Comparison of ENCODE assay signal across 1 cellular context in the genomic region with DNA sequence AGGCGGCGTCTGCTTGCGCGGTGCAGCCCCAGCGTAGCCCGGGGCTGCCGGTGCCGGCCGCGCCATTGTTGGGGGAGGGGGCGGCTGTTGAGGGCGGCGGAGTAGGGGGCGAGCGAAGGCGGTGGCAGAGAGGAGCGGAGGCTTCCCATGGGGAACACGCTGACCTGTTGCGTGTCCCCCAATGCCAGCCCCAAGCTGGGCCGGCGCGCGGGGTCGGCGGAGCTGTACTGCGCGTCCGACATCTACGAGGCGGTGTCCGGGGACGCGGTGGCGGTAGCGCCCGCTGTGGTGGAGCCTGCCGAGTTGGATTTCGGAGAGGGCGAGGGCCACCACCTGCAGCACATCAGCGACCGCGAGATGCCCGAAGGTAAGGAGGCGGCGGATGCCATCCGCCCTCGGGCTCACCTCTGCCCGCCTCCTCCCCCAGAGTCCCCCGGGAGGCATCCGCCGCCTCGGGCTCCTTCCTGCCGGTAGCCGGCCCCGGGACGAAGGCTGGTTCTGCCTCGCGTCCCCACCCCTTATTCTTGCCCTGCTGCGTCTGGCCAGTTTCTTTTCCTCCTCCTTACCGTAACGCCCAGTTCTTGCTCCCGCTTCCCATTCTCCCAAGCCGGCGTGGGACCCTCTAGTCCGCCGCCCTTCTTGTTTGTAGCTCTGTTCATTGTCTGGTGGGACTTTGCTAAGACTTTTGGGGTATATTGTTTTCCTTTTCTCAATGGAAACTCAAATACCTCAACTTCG.
TF ChIP-seq lines count a peak whose summit lies in the region.

No MANE protein-coding gene starts in this region.

TF ChIP-seq in HEK293, 187 proteins besides CTCF, POLR2A, EP300 and RAD21 (continued from another document and continues in another):
- TF ChIP-seq, protein P1, sequence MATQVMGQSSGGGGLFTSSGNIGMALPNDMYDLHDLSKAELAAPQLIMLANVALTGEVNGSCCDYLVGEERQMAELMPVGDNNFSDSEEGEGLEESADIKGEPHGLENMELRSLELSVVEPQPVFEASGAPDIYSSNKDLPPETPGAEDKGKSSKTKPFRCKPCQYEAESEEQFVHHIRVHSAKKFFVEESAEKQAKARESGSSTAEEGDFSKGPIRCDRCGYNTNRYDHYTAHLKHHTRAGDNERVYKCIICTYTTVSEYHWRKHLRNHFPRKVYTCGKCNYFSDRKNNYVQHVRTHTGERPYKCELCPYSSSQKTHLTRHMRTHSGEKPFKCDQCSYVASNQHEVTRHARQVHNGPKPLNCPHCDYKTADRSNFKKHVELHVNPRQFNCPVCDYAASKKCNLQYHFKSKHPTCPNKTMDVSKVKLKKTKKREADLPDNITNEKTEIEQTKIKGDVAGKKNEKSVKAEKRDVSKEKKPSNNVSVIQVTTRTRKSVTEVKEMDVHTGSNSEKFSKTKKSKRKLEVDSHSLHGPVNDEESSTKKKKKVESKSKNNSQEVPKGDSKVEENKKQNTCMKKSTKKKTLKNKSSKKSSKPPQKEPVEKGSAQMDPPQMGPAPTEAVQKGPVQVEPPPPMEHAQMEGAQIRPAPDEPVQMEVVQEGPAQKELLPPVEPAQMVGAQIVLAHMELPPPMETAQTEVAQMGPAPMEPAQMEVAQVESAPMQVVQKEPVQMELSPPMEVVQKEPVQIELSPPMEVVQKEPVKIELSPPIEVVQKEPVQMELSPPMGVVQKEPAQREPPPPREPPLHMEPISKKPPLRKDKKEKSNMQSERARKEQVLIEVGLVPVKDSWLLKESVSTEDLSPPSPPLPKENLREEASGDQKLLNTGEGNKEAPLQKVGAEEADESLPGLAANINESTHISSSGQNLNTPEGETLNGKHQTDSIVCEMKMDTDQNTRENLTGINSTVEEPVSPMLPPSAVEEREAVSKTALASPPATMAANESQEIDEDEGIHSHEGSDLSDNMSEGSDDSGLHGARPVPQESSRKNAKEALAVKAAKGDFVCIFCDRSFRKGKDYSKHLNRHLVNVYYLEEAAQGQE (tag by site-specific recombination; IDR thresholded peaks at IDR 0.05) = no peak
- TF ChIP-seq ZNF843 (tag by site-specific recombination; IDR thresholded peaks at IDR 0.05) (no peak), ZXDB (tag by site-specific recombination; IDR thresholded peaks at IDR 0.05) (0 out of 2 replicates have a peak, but pooled peaks have one; percentile 22), ZNF76 (tag by site-specific recombination; IDR thresholded peaks at IDR 0.05; ENCODE audit: borderline replicate concordance, low read depth) (peak; percentile 55; the same call in 1 of the 2 replicates), KLF9 (tag by site-specific recombination; IDR thresholded peaks at IDR 0.05; ENCODE audit: low read depth) (no peak), ZNF138 (tag by site-specific recombination; IDR thresholded peaks at IDR 0.05; ENCODE audit: borderline replicate concordance) (no peak), ZFHX2 (tag by site-specific recombination; conservative IDR thresholded peaks at IDR 0.05) (peak; percentile 58; the same call in 1 of the 2 replicates), GLI4 (tag by site-specific recombination; IDR thresholded peaks at IDR 0.05) (no peak), OVOL3 (tag by site-specific recombination; IDR thresholded peaks at IDR 0.05) (no peak), SETDB1 (IDR thresholded peaks at IDR 0.05; ENCODE audit: insufficient read length, low read length) (no peak), ZNF112 (tag by site-specific recombination; IDR thresholded peaks at IDR 0.05) (no peak), WT1 (tag by site-specific recombination; IDR thresholded peaks at IDR 0.05) (peak; percentile 14; the same call in 1 of the 2 replicates), BCL11B (tag by site-specific recombination; IDR thresholded peaks at IDR 0.05; ENCODE audit: low read depth) (no peak), ZSCAN30 (tag by site-specific recombination; IDR thresholded peaks at IDR 0.05) (no peak), SCRT1 (tag by site-specific recombination; IDR thresholded peaks at IDR 0.05; ENCODE audit: borderline replicate concordance) (peak; percentile 84; the same call in 1 of the 2 replicates), ZNF571 (tag by site-specific recombination; IDR thresholded peaks at IDR 0.05) (no peak), ZNF341 (tag by site-specific recombination; IDR thresholded peaks at IDR 0.05; ENCODE audit: low read depth) (0 out of 2 replicates have a peak, but pooled peaks have one; percentile 13), GFI1B (tag by site-specific recombination; IDR thresholded peaks at IDR 0.05) (no peak), SP2 (tag by site-specific recombination; IDR thresholded peaks at IDR 0.05) (peak; percentile 81), ZNF391 (tag by site-specific recombination; IDR thresholded peaks at IDR 0.05; ENCODE audit: borderline replicate concordance, low read depth) (peak; percentile 34; the same call in 1 of the 2 replicates), ZBTB20 (tag by site-specific recombination; IDR thresholded peaks at IDR 0.05) (peak; percentile 49; the same call in 1 of the 2 replicates), HOXD13 (CRISPR knock-in tag; IDR thresholded peaks at IDR 0.05; ENCODE audit: borderline replicate concordance) (no peak), ZFP69B (tag by site-specific recombination; IDR thresholded peaks at IDR 0.05) (0 out of 2 replicates have a peak, but pooled peaks have one; percentile 28), KLF7 (tag by site-specific recombination; IDR thresholded peaks at IDR 0.05; ENCODE audit: borderline replicate concordance) (no peak), SCRT2 (tag by site-specific recombination; IDR thresholded peaks at IDR 0.05) (peak; percentile 98), YY1 (tag by site-specific recombination; IDR thresholded peaks at IDR 0.05) (peak; percentile 61; the same call in 1 of the 2 replicates), TRIM28 (IDR thresholded peaks at IDR 0.05; ENCODE audit: borderline replicate concordance, low read length) (no peak), KLF8 (tag by site-specific recombination; IDR thresholded peaks at IDR 0.05) (peak; percentile 20; the same call in 1 of the 2 replicates), ZNF501 (tag by site-specific recombination; IDR thresholded peaks at IDR 0.05) (0 out of 2 replicates have a peak, but pooled peaks have one; percentile 37), ZNF48 (tag by site-specific recombination; IDR thresholded peaks at IDR 0.05) (no peak), ZBTB8A (tag by site-specific recombination; IDR thresholded peaks at IDR 0.05) (peak; percentile 68), ZNF311 (tag by site-specific recombination; IDR thresholded peaks at IDR 0.05; ENCODE audit: borderline replicate concordance) (no peak), ZEB2 (tag by site-specific recombination; IDR thresholded peaks at IDR 0.05) (0 out of 2 replicates have a peak, but pooled peaks have one; percentile 7), KLF1 (tag by site-specific recombination; IDR thresholded peaks at IDR 0.05) (0 out of 2 replicates have a peak, but pooled peaks have one; percentile 21), GLI2 (tag by site-specific recombination; IDR thresholded peaks at IDR 0.05; ENCODE audit: borderline replicate concordance, low read depth) (no peak), OSR2 (tag by site-specific recombination; IDR thresholded peaks at IDR 0.05) (peak; percentile 35; the same call in 1 of the 2 replicates), ZNF239 (tag by site-specific recombination; IDR thresholded peaks at IDR 0.05) (no peak)
- TF ChIP-seq, protein P2, sequence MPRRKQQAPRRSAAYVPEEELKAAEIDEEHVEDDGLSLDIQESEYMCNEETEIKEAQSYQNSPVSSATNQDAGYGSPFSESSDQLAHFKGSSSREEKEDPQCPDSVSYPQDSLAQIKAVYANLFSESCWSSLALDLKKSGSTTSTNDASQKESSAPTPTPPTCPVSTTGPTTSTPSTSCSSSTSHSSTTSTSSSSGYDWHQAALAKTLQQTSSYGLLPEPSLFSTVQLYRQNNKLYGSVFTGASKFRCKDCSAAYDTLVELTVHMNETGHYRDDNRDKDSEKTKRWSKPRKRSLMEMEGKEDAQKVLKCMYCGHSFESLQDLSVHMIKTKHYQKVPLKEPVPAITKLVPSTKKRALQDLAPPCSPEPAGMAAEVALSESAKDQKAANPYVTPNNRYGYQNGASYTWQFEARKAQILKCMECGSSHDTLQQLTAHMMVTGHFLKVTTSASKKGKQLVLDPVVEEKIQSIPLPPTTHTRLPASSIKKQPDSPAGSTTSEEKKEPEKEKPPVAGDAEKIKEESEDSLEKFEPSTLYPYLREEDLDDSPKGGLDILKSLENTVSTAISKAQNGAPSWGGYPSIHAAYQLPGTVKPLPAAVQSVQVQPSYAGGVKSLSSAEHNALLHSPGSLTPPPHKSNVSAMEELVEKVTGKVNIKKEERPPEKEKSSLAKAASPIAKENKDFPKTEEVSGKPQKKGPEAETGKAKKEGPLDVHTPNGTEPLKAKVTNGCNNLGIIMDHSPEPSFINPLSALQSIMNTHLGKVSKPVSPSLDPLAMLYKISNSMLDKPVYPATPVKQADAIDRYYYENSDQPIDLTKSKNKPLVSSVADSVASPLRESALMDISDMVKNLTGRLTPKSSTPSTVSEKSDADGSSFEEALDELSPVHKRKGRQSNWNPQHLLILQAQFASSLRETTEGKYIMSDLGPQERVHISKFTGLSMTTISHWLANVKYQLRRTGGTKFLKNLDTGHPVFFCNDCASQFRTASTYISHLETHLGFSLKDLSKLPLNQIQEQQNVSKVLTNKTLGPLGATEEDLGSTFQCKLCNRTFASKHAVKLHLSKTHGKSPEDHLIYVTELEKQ (tag by site-specific recombination; IDR thresholded peaks at IDR 0.05; ENCODE audit: borderline replicate concordance) = no peak
- TF ChIP-seq, protein P3, sequence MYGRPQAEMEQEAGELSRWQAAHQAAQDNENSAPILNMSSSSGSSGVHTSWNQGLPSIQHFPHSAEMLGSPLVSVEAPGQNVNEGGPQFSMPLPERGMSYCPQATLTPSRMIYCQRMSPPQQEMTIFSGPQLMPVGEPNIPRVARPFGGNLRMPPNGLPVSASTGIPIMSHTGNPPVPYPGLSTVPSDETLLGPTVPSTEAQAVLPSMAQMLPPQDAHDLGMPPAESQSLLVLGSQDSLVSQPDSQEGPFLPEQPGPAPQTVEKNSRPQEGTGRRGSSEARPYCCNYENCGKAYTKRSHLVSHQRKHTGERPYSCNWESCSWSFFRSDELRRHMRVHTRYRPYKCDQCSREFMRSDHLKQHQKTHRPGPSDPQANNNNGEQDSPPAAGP (tag by site-specific recombination; IDR thresholded peaks at IDR 0.05) = peak; percentile 69; the same call in 1 of the 2 replicates
- TF ChIP-seq, protein P4, sequence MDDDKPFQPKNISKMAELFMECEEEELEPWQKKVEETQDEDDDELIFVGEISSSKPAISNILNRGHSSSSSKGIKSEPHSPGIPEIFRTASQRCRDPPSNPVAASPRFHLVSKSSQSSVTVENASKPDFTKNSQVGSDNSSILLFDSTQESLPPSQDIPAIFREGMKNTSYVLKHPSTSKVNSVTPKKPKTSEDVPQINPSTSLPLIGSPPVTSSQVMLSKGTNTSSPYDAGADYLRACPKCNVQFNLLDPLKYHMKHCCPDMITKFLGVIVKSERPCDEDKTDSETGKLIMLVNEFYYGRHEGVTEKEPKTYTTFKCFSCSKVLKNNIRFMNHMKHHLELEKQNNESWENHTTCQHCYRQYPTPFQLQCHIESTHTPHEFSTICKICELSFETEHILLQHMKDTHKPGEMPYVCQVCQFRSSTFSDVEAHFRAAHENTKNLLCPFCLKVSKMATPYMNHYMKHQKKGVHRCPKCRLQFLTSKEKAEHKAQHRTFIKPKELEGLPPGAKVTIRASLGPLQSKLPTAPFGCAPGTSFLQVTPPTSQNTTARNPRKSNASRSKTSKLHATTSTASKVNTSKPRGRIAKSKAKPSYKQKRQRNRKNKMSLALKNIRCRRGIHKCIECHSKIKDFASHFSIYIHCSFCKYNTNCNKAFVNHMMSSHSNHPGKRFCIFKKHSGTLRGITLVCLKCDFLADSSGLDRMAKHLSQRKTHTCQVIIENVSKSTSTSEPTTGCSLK (tag by site-specific recombination; IDR thresholded peaks at IDR 0.05) = no peak
- TF ChIP-seq, protein P5, sequence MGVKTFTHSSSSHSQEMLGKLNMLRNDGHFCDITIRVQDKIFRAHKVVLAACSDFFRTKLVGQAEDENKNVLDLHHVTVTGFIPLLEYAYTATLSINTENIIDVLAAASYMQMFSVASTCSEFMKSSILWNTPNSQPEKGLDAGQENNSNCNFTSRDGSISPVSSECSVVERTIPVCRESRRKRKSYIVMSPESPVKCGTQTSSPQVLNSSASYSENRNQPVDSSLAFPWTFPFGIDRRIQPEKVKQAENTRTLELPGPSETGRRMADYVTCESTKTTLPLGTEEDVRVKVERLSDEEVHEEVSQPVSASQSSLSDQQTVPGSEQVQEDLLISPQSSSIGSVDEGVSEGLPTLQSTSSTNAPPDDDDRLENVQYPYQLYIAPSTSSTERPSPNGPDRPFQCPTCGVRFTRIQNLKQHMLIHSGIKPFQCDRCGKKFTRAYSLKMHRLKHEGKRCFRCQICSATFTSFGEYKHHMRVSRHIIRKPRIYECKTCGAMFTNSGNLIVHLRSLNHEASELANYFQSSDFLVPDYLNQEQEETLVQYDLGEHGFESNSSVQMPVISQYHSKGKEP (tag by site-specific recombination; IDR thresholded peaks at IDR 0.05) = no peak
- TF ChIP-seq, protein P6, sequence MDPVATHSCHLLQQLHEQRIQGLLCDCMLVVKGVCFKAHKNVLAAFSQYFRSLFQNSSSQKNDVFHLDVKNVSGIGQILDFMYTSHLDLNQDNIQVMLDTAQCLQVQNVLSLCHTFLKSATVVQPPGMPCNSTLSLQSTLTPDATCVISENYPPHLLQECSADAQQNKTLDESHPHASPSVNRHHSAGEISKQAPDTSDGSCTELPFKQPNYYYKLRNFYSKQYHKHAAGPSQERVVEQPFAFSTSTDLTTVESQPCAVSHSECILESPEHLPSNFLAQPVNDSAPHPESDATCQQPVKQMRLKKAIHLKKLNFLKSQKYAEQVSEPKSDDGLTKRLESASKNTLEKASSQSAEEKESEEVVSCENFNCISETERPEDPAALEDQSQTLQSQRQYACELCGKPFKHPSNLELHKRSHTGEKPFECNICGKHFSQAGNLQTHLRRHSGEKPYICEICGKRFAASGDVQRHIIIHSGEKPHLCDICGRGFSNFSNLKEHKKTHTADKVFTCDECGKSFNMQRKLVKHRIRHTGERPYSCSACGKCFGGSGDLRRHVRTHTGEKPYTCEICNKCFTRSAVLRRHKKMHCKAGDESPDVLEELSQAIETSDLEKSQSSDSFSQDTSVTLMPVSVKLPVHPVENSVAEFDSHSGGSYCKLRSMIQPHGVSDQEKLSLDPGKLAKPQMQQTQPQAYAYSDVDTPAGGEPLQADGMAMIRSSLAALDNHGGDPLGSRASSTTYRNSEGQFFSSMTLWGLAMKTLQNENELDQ (tag by site-specific recombination; IDR thresholded peaks at IDR 0.05; ENCODE audit: low read depth) = no peak
- TF ChIP-seq, protein P7, sequence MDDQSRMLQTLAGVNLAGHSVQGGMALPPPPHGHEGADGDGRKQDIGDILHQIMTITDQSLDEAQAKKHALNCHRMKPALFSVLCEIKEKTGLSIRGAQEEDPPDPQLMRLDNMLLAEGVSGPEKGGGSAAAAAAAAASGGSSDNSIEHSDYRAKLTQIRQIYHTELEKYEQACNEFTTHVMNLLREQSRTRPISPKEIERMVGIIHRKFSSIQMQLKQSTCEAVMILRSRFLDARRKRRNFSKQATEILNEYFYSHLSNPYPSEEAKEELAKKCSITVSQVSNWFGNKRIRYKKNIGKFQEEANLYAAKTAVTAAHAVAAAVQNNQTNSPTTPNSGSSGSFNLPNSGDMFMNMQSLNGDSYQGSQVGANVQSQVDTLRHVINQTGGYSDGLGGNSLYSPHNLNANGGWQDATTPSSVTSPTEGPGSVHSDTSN (CRISPR knock-in tag; IDR thresholded peaks at IDR 0.05) = peak; percentile 74; the same call in 1 of the 2 replicates
